Comparison of ENCODE assay signal across 2 cellular contexts in genomic region chr22:38853883-38854282, GRCh38.
TF ChIP-seq lines count a peak whose summit lies in the region.
"Not testable (repeated sequence)": the region's sequence is repeated elsewhere in the genome, so short reads cannot be mapped to it uniquely, and the experiment has no call there.

No MANE protein-coding gene starts in this region.

TF ChIP-seq in HEK293T, 16 proteins besides CTCF, POLR2A, EP300 and RAD21:
- TF ChIP-seq, protein P1, sequence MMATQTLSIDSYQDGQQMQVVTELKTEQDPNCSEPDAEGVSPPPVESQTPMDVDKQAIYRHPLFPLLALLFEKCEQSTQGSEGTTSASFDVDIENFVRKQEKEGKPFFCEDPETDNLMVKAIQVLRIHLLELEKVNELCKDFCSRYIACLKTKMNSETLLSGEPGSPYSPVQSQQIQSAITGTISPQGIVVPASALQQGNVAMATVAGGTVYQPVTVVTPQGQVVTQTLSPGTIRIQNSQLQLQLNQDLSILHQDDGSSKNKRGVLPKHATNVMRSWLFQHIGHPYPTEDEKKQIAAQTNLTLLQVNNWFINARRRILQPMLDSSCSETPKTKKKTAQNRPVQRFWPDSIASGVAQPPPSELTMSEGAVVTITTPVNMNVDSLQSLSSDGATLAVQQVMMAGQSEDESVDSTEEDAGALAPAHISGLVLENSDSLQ (IDR thresholded peaks at IDR 0.05): 0 out of 2 replicates have a peak, but pooled peaks have one; percentile 14
TF ChIP-seq in HEK293T: peak in this region for 1; not testable (repeated sequence) for 15.

TF ChIP-seq in K562, 482 proteins besides CTCF, POLR2A, EP300 and RAD21:
- peak; percentile 56; the same call in 1 of the 2 replicates for TF ChIP-seq JUND (IDR thresholded peaks at IDR 0.05; ENCODE audit: borderline replicate concordance, low read depth, low read length)
- not testable (repeated sequence) for TF ChIP-seq JUND (tag; IDR thresholded peaks at IDR 0.05; ENCODE audit: borderline replicate concordance, low read depth, low read length); JUN (CRISPR knock-in tag; IDR thresholded peaks at IDR 0.05; ENCODE audit: borderline replicate concordance); NR2C1 (tag; IDR thresholded peaks at IDR 0.05); ATF3 (CRISPR knock-in tag; conservative IDR thresholded peaks at IDR 0.05)
- peak; percentile 36; the same call in 1 of the 2 replicates for TF ChIP-seq DPF2 (IDR thresholded peaks at IDR 0.05)
- 0 out of 2 replicates have a peak, but pooled peaks have one; percentile 10 for TF ChIP-seq JUN (IDR thresholded peaks at IDR 0.05; ENCODE audit: borderline replicate concordance, low read depth, low read length)
- TF ChIP-seq NR2C1 (IDR thresholded peaks at IDR 0.05): peak; percentile 20; the same call in 1 of the 2 replicates
- TF ChIP-seq ATF3 (IDR thresholded peaks at IDR 0.05): peak; percentile 52
- TF ChIP-seq ARID1B (IDR thresholded peaks at IDR 0.05): 0 out of 2 replicates have a peak, but pooled peaks have one; percentile 12
- peak; percentile 39; the same call in 1 of the 2 replicates for TF ChIP-seq FOSL1 (tag; conservative IDR thresholded peaks at IDR 0.05)
